Comparison of ENCODE assay signal across 10 cellular contexts in the genomic region with DNA sequence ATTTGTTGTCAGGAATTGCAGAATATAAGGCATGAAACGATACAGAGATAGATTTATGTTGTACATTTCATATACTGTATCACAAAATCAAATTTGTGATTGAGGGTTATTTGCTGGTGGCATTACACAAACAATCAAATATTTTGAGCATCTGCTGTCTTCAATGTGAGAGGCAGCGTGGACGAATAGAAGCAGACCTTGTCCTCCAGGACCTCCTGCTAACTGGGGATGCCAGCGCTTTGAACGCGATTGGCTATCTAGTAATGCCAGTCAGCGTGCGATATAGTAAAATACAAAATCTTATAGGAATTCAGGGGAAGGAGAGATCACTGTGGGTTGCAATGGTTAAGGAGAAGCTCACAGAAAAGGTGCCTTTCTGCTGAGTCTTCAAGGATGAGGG. TPM values are rescaled to one million over a fixed set of nuclear protein-coding genes. Genes with fewer than 3 reads are reported as not detected.
A peak's percentile ranks its signal among the peaks of the same experiment; 100 is the strongest.
DNase-seq lines count a peak whose midpoint lies in the region; ATAC-seq, FAIRE-seq and TF ChIP-seq lines count a peak whose summit lies in the region.
"Had no signal": no experiment of that assay in that cellular context is flagged by ENCODE, and none has a peak within 500 bp of the region (broad histone marks: within the 10 kb centered on the region; RNA-seq: fewer than 3 reads in every experiment).

No MANE protein-coding gene starts in this region.

- H3K27ac ChIP-seq in left ventricle myocardium inferior (replicated peaks) = peak overlapping the region; percentile 90
- H3K27ac ChIP-seq in K562 (ENCODE audit: extremely low read depth, low read depth, low read length) = no peak overlapping the region
- H3K27ac ChIP-seq in mesenchymal stem cell (ENCODE audit: low read length, poor library complexity, severe bottlenecking) = no peak overlapping the region
- H3K27ac ChIP-seq in upper lobe of right lung = peak overlapping the region; percentile 96

- intact Hi-C loops in left ventricle myocardium inferior (cut with micrococcal nuclease) (no loop called here), left cardiac atrium (cut with DNase I) (no loop called here), K562 (cut with micrococcal nuclease) (no loop called here), upper lobe of right lung (cut with DNase I) (no loop called here), sciatic nerve (cut with DNase I) (no loop called here)

- TF ChIP-seq EP300 in K562 (IDR thresholded peaks at IDR 0.05; ENCODE audit: low read length) = no peak

- H3K9ac ChIP-seq in K562 (ENCODE audit: insufficient read depth in 1 of 2, low read depth in 2 of 2, low read length in 2 of 2) = no peak overlapping the region
- peak overlapping the region; percentile 99 for H3K9ac ChIP-seq in mesenchymal stem cell (ENCODE audit: low read length)

- TF ChIP-seq POLR2A in K562 (conservative IDR thresholded peaks at IDR 0.05) = no peak

- no peak overlapping the region for H2BK120ac ChIP-seq in mesenchymal stem cell (ENCODE audit: low read depth, low read length)

- POLR2A ChIA-PET in K562 (lab: Yijun Ruan, JAX) = interaction anchor here (1.4 kb wide), 1 partner anchor 16 kb away, joined by 3 read pairs; no protein-coding TSS in a partner anchor

- H4K20me1 ChIP-seq in K562 (replicated peaks; ENCODE audit: control insufficient read depth, insufficient read depth, low read length) = no peaks in the 10 kb centered on the region

- H2AK5ac ChIP-seq in mesenchymal stem cell (ENCODE audit: low read length, severe bottlenecking) = no peak overlapping the region

- H4K8ac ChIP-seq in mesenchymal stem cell (ENCODE audit: low read length) = peak overlapping the region; percentile 69

- H3K79me1 ChIP-seq in mesenchymal stem cell (replicated peaks; ENCODE audit: low read length, poor library complexity, severe bottlenecking) = peaks cover 26% of the 10 kb centered on the region

- peak overlapping the region; percentile 86 for H2AFZ ChIP-seq in K562 (ENCODE audit: low read depth, low read length)
- H2AFZ ChIP-seq in mesenchymal stem cell (ENCODE audit: low read depth, low read length) = peak overlapping the region; percentile 67

- in situ Hi-C loops in K562 (cut with MboI) = loop anchor here (25.0 kb wide), 1 partner anchor 745 kb away; no protein-coding TSS in a partner anchor

- no peak overlapping the region for H4K91ac ChIP-seq in mesenchymal stem cell (ENCODE audit: low read length)

- H3K14ac ChIP-seq in mesenchymal stem cell (ENCODE audit: low read length in 2 of 2) = no peak overlapping the region

- H2BK15ac ChIP-seq in mesenchymal stem cell (ENCODE audit: low read depth, poor library complexity, severe bottlenecking) = no peak overlapping the region

- peak overlapping the region; percentile 99 for H3K4me3 ChIP-seq in left ventricle myocardium inferior
- H3K4me3 ChIP-seq in K562 = peak overlapping the region; percentile 96
- peak overlapping the region in 1 of 2 experiments; percentile 99 for H3K4me3 ChIP-seq in mesenchymal stem cell (ENCODE audit: insufficient read depth in 1 of 2, low read depth in 1 of 2, low read length in 2 of 2)
- H3K4me3 ChIP-seq in upper lobe of right lung = peak overlapping the region; percentile 98

- peaks cover 14% of the 10 kb centered on the region for H3K36me3 ChIP-seq in left ventricle myocardium inferior
- H3K36me3 ChIP-seq in K562 (ENCODE audit: control insufficient read depth, insufficient read depth, low read length) = peaks cover 32% of the 10 kb centered on the region
- H3K36me3 ChIP-seq in mesenchymal stem cell (ENCODE audit: control insufficient read depth in 1 of 2, insufficient read depth in 2 of 2, low read depth in 1 of 2, low read length in 2 of 2) = peaks cover 13 to 36% of the 10 kb centered on the region in 2 experiments
- H3K36me3 ChIP-seq in upper lobe of right lung = peaks cover 19% of the 10 kb centered on the region

- no TSS peak for BruUV-seq in K562 (replicated peaks; lab: Mats Ljungman, UMichigan)

- WGBS in K562 (ENCODE audit: insufficient coverage, low coverage, missing lambda C conversion rate) = 69% methylated on average over 8 of the region's 8 CpGs
- WGBS in mesenchymal stem cell = 81% methylated on average over 7 of the region's 8 CpGs

- CTCF ChIA-PET in K562 (lab: Yijun Ruan, JAX; ENCODE audit: low intra/inter-chr PET ratio) = interaction anchor here (1.1 to 1.7 kb wide), 2 partner anchors 22 to 23 kb away, joined by 3 to 4 read pairs; no protein-coding TSS in a partner anchor

- TF ChIP-seq CTCF in left ventricle myocardium inferior (IDR thresholded peaks at IDR 0.05; ENCODE audit: borderline replicate concordance) (no peak), K562 (IDR thresholded peaks at IDR 0.05 in 2 of 3, conservative IDR thresholded peaks at IDR 0.05 in 1 of 3; ENCODE audit: insufficient read depth in 2 of 3, low read depth in 1 of 3, low read length in 3 of 3) (no peak), upper lobe of right lung (IDR thresholded peaks at IDR 0.05) (no peak)

- H3K18ac ChIP-seq in mesenchymal stem cell (ENCODE audit: low read depth in 1 of 2, low read length in 2 of 2) = peak overlapping the region; percentile 50 to 55

- H3K4ac ChIP-seq in mesenchymal stem cell (ENCODE audit: low read depth in 1 of 2, low read length in 2 of 2) = peak overlapping the region in 1 of 2 experiments; percentile 75

- H3K27me3 ChIP-seq in left ventricle myocardium inferior (ENCODE audit: low read depth) = no peaks in the 10 kb centered on the region
- H3K27me3 ChIP-seq in K562 (ENCODE audit: control insufficient read depth in 2 of 2, insufficient read depth in 2 of 2, low read length in 2 of 2) = peaks cover 0 to 13% of the 10 kb centered on the region in 2 experiments; a peak in 2 of 5 replicates
- H3K27me3 ChIP-seq in mesenchymal stem cell (ENCODE audit: control insufficient read depth in 1 of 2, insufficient read depth in 1 of 2, low read length in 2 of 2) = peaks cover 0 to 8% of the 10 kb centered on the region in 2 experiments
- no peaks in the 10 kb centered on the region for H3K27me3 ChIP-seq in upper lobe of right lung

- H2BK5ac ChIP-seq in mesenchymal stem cell (ENCODE audit: low read depth, low read length, poor library complexity, severe bottlenecking) = no peak overlapping the region

- peaks cover 32% of the 10 kb centered on the region for H3K79me2 ChIP-seq in K562 (ENCODE audit: control insufficient read depth, insufficient read depth, low read length)

- H3K23ac ChIP-seq in mesenchymal stem cell (ENCODE audit: low read length in 2 of 2) = no peak overlapping the region

- H3K4me1 ChIP-seq in left ventricle myocardium inferior (peaks cover 48% of the 10 kb centered on the region), K562 (replicated peaks in 1 of 2; ENCODE audit: control insufficient read depth in 2 of 2, insufficient read depth in 2 of 2, low read length in 2 of 2) (peaks cover 13 to 18% of the 10 kb centered on the region in 2 experiments; a peak in 4 of 5 replicates), mesenchymal stem cell (ENCODE audit: control insufficient read depth, insufficient read depth, low read depth, low read length) (peaks cover 9% of the 10 kb centered on the region), upper lobe of right lung (peaks cover 18% of the 10 kb centered on the region)

- peaks cover 6% of the 10 kb centered on the region for H3K9me1 ChIP-seq in K562 (ENCODE audit: control insufficient read depth, insufficient read depth, low read length)

- ATAC-seq in left cardiac atrium (no peak), K562 (no peak), upper lobe of right lung (no peak), sciatic nerve (no peak)

- peak overlapping the region; percentile 77 for H3K4me2 ChIP-seq in K562 (ENCODE audit: insufficient read depth, low read length)
- H3K4me2 ChIP-seq in mesenchymal stem cell (ENCODE audit: low read length, poor library complexity, severe bottlenecking) = peak overlapping the region; percentile 69

- H3K9me3 ChIP-seq in left ventricle myocardium inferior (replicated peaks) (no peaks in the 10 kb centered on the region), K562 (replicated peaks; ENCODE audit: control insufficient read depth, insufficient read depth, low read depth, low read length) (no peaks in the 10 kb centered on the region), mesenchymal stem cell (ENCODE audit: control insufficient read depth, low read length) (no peaks in the 10 kb centered on the region), upper lobe of right lung (no peaks in the 10 kb centered on the region)

- TF ChIP-seq RAD21 in K562 (CRISPR knock-in tag; conservative IDR thresholded peaks at IDR 0.05 in 1 of 2, IDR thresholded peaks at IDR 0.05 in 1 of 2) = no peak

- no peak overlapping the region for H2BK12ac ChIP-seq in mesenchymal stem cell (ENCODE audit: low read length in 2 of 2)

- no peak for DNase-seq in left ventricle myocardium inferior
- no peak for DNase-seq in left cardiac atrium
- no peak for DNase-seq in K562 (ENCODE audit: extremely low read depth in 1 of 4, low spot score in 3 of 4)
- DNase-seq in mesenchymal stem cell = no peak
- no peak for DNase-seq in upper lobe of right lung
- DNase-seq in NCI-H2029 treated with DMSO at 0.1 percent for 48 hours (lab: John Stamatoyannopoulos, UW) = no peak
- no peak for DNase-seq in sciatic nerve (ENCODE audit: low spot score)
- no peak for DNase-seq in NCI-H82 treated with DMSO at 0.1 percent for 48 hours (lab: John Stamatoyannopoulos, UW; ENCODE audit: unreplicated experiment)
- DNase-seq: NK-92 treated with Interleukin-12 subunit alpha and Interleukin-12 subunit beta, amount 100 ng/mL, for 24 hours had no signal

- FAIRE-seq in K562 (lab: Jason Lieb, UNC) = no peak
- FAIRE-seq: frontal cortex had no signal

RNA-seq across cellular contexts. Expression of a gene that starts 0.6 kb away (rescaled TPM):
- total RNA-seq in left ventricle myocardium inferior (56.0 TPM), left cardiac atrium (10 to 100 TPM; 46.8 to 47.7 TPM), K562 (2014; rRNA removed) (19.2 and 30.4 TPM in 2 replicates), K562 (2014; rRNA removed; fragmentation: Illumina TruSeq; extraction: Trizol) (20.0 and 22.5 TPM in 2 replicates), K562 (2015; rRNA removed; fragmentation: Illumina TruSeq; extraction: Trizol) (27.6 and 31.3 TPM in 2 replicates), K562 (2021) (27.3 and 27.6 TPM in 2 replicates), upper lobe of right lung (72.2 TPM), sciatic nerve (50.7 TPM)
- 82.7 and 115 TPM in 2 replicates for total RNA-seq in K562 (2011; cell fraction: chromatin; rRNA removed; ENCODE audit: low replicate concordance)
- 66.7 and 75.8 TPM in 2 replicates for total RNA-seq in K562 (2011; cell fraction: nucleolus; rRNA removed)
- total RNA-seq in K562 (2011; cell fraction: nucleoplasm; rRNA removed) = 61.8 and 76.6 TPM in 2 replicates
- polyA plus RNA-seq in K562 (2011; rRNA removed) (10.9 and 19.3 TPM in 2 replicates), K562 (2014; fragmentation: Illumina TruSeq; extraction: Trizol) (21.9 and 25.1 TPM in 2 replicates), K562 (2014; fragmentation: Nextera tagmentation; extraction: Ambion mirVana) (1 to 10 TPM; 2.2 to 4.4 TPM), K562 (2014; rRNA removed) (15.7 and 19.6 TPM in 2 replicates)
- 14.4 and 20.8 TPM in 2 replicates for polyA plus RNA-seq in K562 (2011; cell fraction: cytosol; rRNA removed)
- polyA plus RNA-seq in K562 (2011; cell fraction: nucleus; rRNA removed) = 20.2 and 44.3 TPM in 2 replicates
- polyA plus RNA-seq in K562 (2012) = 15.0 and 21.0 TPM in 2 replicates
- polyA minus RNA-seq in K562 (2011; rRNA and poly(A)+ RNA removed) = 25.3 and 43.5 TPM in 2 replicates
- polyA minus RNA-seq in K562 (2011; cell fraction: cytosol; rRNA and poly(A)+ RNA removed) = 23.8 and 25.2 TPM in 2 replicates
- 47.7 and 48.9 TPM in 2 replicates for polyA minus RNA-seq in K562 (2011; cell fraction: nucleus; rRNA and poly(A)+ RNA removed)
- 31.9 TPM for polyA plus RNA-seq in mesenchymal stem cell (2013, experiment 1 of 2)
- polyA plus RNA-seq in mesenchymal stem cell (2013, experiment 2 of 2) = 32.2 TPM

Comparison
In these comparisons a context has a peak if more than half of its experiments do, and no peak if none do; other contexts are left out.
1. H3K27ac ChIP-seq: peak in left ventricle myocardium inferior (single experiment) and upper lobe of right lung (single experiment); none in K562 (single experiment) and mesenchymal stem cell (single experiment).